Comparison of ENCODE assay signal across 19 cellular contexts in genomic region chr2:107808023-107808422, GRCh38. TPM values are rescaled to one million over a fixed set of nuclear protein-coding genes. Genes with fewer than 3 reads are reported as not detected.
DNase-seq lines count a peak whose midpoint lies in the region; ATAC-seq and TF ChIP-seq lines count a peak whose summit lies in the region.
"Had no signal": no experiment of that assay in that cellular context is flagged by ENCODE, and none has a peak within 500 bp of the region (broad histone marks: within the 10 kb centered on the region; RNA-seq: fewer than 3 reads in every experiment).

No MANE protein-coding gene starts in this region.

- H3K9me3 Mint-ChIP-seq in neural crest cell, result no peaks in the 10 kb centered on the region
- no peaks in the 10 kb centered on the region for H3K9me3 Mint-ChIP-seq in activated T-helper 1 cell treated with anti-CD3 and anti-CD28 coated beads, Interleukin-12 subunit alpha, Interleukin-12 subunit beta, Interleukin-2, Interleukin-4 antibody, amounts not matched to agents 30 ng/mL and 10 ng/mL and 1 ng/mL, durations not matched to agents 14 hours and 24 hours and 36 hours
- no peaks in the 10 kb centered on the region for H3K9me3 Mint-ChIP-seq in natural killer cell treated with Interleukin-12 subunit alpha and Interleukin-12 subunit beta and Interleukin-15 and Interleukin-18, amount 100 ng/mL, for 72 hours

- H3K27ac ChIP-seq in 22Rv1 (peak overlapping the region; percentile 78), C4-2B (peak overlapping the region; percentile 47), ascending aorta (peak overlapping the region; percentile 72 to 78)

- H3K4me1 ChIP-seq in ascending aorta, result peaks cover 0 to 7% of the 10 kb centered on the region in 2 donors
- H3K4me1 ChIP-seq: BE2C had no signal

- no peaks in the 10 kb centered on the region for H3K27me3 ChIP-seq in ascending aorta
- H3K27me3 ChIP-seq: BE2C had no signal

- no peak overlapping the region for H3K4me3 Mint-ChIP-seq in neural crest cell
- no peak overlapping the region for H3K4me3 Mint-ChIP-seq in activated T-helper 1 cell treated with anti-CD3 and anti-CD28 coated beads, Interleukin-12 subunit alpha, Interleukin-12 subunit beta, Interleukin-2, Interleukin-4 antibody, amounts not matched to agents 30 ng/mL and 10 ng/mL and 1 ng/mL, durations not matched to agents 14 hours and 24 hours and 36 hours
- H3K4me3 Mint-ChIP-seq in natural killer cell treated with Interleukin-12 subunit alpha and Interleukin-12 subunit beta and Interleukin-15 and Interleukin-18, amount 100 ng/mL, for 72 hours, result no peak overlapping the region
- H3K4me3 Mint-ChIP-seq: CD4-positive, alpha-beta memory T cell; T-cell had no signal

- no peak overlapping the region for H3K4me3 ChIP-seq in ascending aorta
- H3K4me3 ChIP-seq in foreskin fibroblast (ENCODE audit: low read depth in 1 of 2, low read length in 2 of 2), result no peak overlapping the region
- H3K4me3 ChIP-seq: K562 had no signal

- no peak for ATAC-seq in natural killer cell treated with Interleukin-12 subunit alpha and Interleukin-12 subunit beta and Interleukin-15 and Interleukin-18, amount 100 ng/mL, for 72 hours
- ATAC-seq: K562, T-cell had no signal

- intact Hi-C loops in ascending aorta (cut with DNase I), result no loop called here
- intact Hi-C loops in activated T-helper 1 cell treated with anti-CD3 and anti-CD28 coated beads, Interleukin-12 subunit alpha, Interleukin-12 subunit beta, Interleukin-2, Interleukin-4 antibody, amounts not matched to agents 30 ng/mL and 10 ng/mL and 1 ng/mL, durations not matched to agents 14 hours and 24 hours and 36 hours (cut with micrococcal nuclease), result no loop called here

- DNase-seq in ascending aorta (ENCODE audit: low spot score in 2 of 2) (no peak), neural crest cell (ENCODE audit: low read depth, low spot score) (no peak), foreskin fibroblast (no peak)
- no peak for DNase-seq in activated T-helper 1 cell treated with anti-CD3 and anti-CD28 coated beads, Interleukin-12 subunit alpha, Interleukin-12 subunit beta, Interleukin-2, Interleukin-4 antibody, amounts not matched to agents 30 ng/mL and 10 ng/mL and 1 ng/mL, durations not matched to agents 14 hours and 24 hours and 36 hours (ENCODE audit: low spot score)
- DNase-seq in stimulated activated CD4-positive, alpha-beta T cell treated with anti-CD3 and anti-CD28 coated beads, Interleukin-1b, Interleukin-23, amount 100 ng/mL, for 48 hours, result no peak
- no peak for DNase-seq in natural killer cell treated with Interleukin-12 subunit alpha and Interleukin-12 subunit beta and Interleukin-15 and Interleukin-18, amount 100 ng/mL, for 72 hours (ENCODE audit: low spot score)
- DNase-seq: BE2C; CD4-positive, alpha-beta memory T cell; GF-D8; MV-4-11; NCI-H1930; NCI-H446; SK-N-SH; T-cell had no signal

- no peaks in the 10 kb centered on the region for H3K36me3 ChIP-seq in ascending aorta
- H3K36me3 ChIP-seq: BE2C had no signal

- H3K9me3 ChIP-seq in ascending aorta, result no peaks in the 10 kb centered on the region
- H3K9me3 ChIP-seq: BE2C, SK-N-SH had no signal

- TF ChIP-seq CTCF in 22Rv1 (IDR thresholded peaks at IDR 0.05) (no peak), C4-2B (conservative IDR thresholded peaks at IDR 0.05) (no peak), ascending aorta (IDR thresholded peaks at IDR 0.05) (no peak), neural crest cell (conservative IDR thresholded peaks at IDR 0.05) (no peak), foreskin fibroblast (IDR thresholded peaks at IDR 0.05; ENCODE audit: low read depth, low read length) (no peak)

- peaks cover 5% of the 10 kb centered on the region for H3K4me1 Mint-ChIP-seq in neural crest cell
- H3K4me1 Mint-ChIP-seq in activated T-helper 1 cell treated with anti-CD3 and anti-CD28 coated beads, Interleukin-12 subunit alpha, Interleukin-12 subunit beta, Interleukin-2, Interleukin-4 antibody, amounts not matched to agents 30 ng/mL and 10 ng/mL and 1 ng/mL, durations not matched to agents 14 hours and 24 hours and 36 hours (ENCODE audit: low read depth), result no peaks in the 10 kb centered on the region
- H3K4me1 Mint-ChIP-seq in natural killer cell treated with Interleukin-12 subunit alpha and Interleukin-12 subunit beta and Interleukin-15 and Interleukin-18, amount 100 ng/mL, for 72 hours (ENCODE audit: low read depth in 2 of 2), result no peaks in the 10 kb centered on the region
- H3K4me1 Mint-ChIP-seq: CD4-positive, alpha-beta memory T cell; T-cell had no signal

- no peaks in the 10 kb centered on the region for H3K27me3 Mint-ChIP-seq in neural crest cell (ENCODE audit: low read depth)
- no peaks in the 10 kb centered on the region for H3K27me3 Mint-ChIP-seq in activated T-helper 1 cell treated with anti-CD3 and anti-CD28 coated beads, Interleukin-12 subunit alpha, Interleukin-12 subunit beta, Interleukin-2, Interleukin-4 antibody, amounts not matched to agents 30 ng/mL and 10 ng/mL and 1 ng/mL, durations not matched to agents 14 hours and 24 hours and 36 hours (ENCODE audit: insufficient read depth)
- H3K27me3 Mint-ChIP-seq in natural killer cell treated with Interleukin-12 subunit alpha and Interleukin-12 subunit beta and Interleukin-15 and Interleukin-18, amount 100 ng/mL, for 72 hours, result no peaks in the 10 kb centered on the region
- H3K27me3 Mint-ChIP-seq: CD4-positive, alpha-beta memory T cell had no signal

- H3K27ac Mint-ChIP-seq in neural crest cell (ENCODE audit: unreplicated experiment), result peak overlapping the region; percentile 86
- H3K27ac Mint-ChIP-seq in activated T-helper 1 cell treated with anti-CD3 and anti-CD28 coated beads, Interleukin-12 subunit alpha, Interleukin-12 subunit beta, Interleukin-2, Interleukin-4 antibody, amounts not matched to agents 30 ng/mL and 10 ng/mL and 1 ng/mL, durations not matched to agents 14 hours and 24 hours and 36 hours, result no peak overlapping the region
- H3K27ac Mint-ChIP-seq in natural killer cell treated with Interleukin-12 subunit alpha and Interleukin-12 subunit beta and Interleukin-15 and Interleukin-18, amount 100 ng/mL, for 72 hours, result no peak overlapping the region
- H3K27ac Mint-ChIP-seq: CD4-positive, alpha-beta memory T cell; T-cell had no signal

- H3K36me3 Mint-ChIP-seq in neural crest cell (ENCODE audit: low read depth), result no peaks in the 10 kb centered on the region
- no peaks in the 10 kb centered on the region for H3K36me3 Mint-ChIP-seq in activated T-helper 1 cell treated with anti-CD3 and anti-CD28 coated beads, Interleukin-12 subunit alpha, Interleukin-12 subunit beta, Interleukin-2, Interleukin-4 antibody, amounts not matched to agents 30 ng/mL and 10 ng/mL and 1 ng/mL, durations not matched to agents 14 hours and 24 hours and 36 hours (ENCODE audit: low read depth)
- no peaks in the 10 kb centered on the region for H3K36me3 Mint-ChIP-seq in natural killer cell treated with Interleukin-12 subunit alpha and Interleukin-12 subunit beta and Interleukin-15 and Interleukin-18, amount 100 ng/mL, for 72 hours
- H3K36me3 Mint-ChIP-seq: CD4-positive, alpha-beta memory T cell; T-cell had no signal

RNA-seq across cellular contexts. Expression of gene RGPD4, which starts 18.7 kb away (rescaled TPM):
- not detected for total RNA-seq in ascending aorta
- 0.05 TPM in 1 of 2 replicates, not detected in the other for total RNA-seq in neural crest cell
- total RNA-seq in activated T-helper 1 cell treated with anti-CD3 and anti-CD28 coated beads, Interleukin-12 subunit alpha, Interleukin-12 subunit beta, Interleukin-2, Interleukin-4 antibody, amounts not matched to agents 30 ng/mL and 10 ng/mL and 1 ng/mL, durations not matched to agents 14 hours and 24 hours and 36 hours, result 0.18 TPM in 1 of 2 replicates, not detected in the other
- under 1 TPM in 1 of 2 donors, not detected in 1; 0.07 TPM for total RNA-seq in natural killer cell treated with Interleukin-12 subunit alpha and Interleukin-12 subunit beta and Interleukin-15 and Interleukin-18, amount 100 ng/mL, for 72 hours
- total RNA-seq: Daoy, H1 had no signal
